8 cellular contexts compared by ENCODE assay signal in the genomic region with DNA sequence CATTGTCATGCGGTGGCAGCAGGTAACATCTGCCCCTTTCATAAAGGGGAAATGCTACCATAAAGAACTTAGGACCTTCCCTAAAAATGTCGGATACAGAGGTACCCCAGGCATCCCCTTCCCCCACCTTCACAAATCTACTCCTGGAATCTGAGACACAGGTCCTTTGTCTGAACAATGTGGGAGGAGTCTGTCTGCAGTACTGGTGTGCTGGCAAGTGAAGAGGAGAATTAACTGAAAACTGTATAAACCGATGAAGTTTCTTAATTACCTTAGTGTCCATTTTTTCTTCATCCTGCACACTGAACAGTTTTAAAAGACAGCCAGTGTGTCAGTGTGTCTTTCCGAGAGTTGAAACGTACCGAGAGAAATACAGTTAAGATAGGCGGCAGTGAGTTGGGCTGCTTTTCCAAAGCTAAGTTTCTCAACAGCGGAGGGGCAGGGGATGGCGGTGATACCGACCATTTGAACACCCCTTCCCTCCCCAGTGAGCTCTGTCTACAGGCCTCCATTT. TPM values are rescaled to one million over a fixed set of nuclear protein-coding genes. Genes with fewer than 3 reads are reported as not detected.
A peak's percentile ranks its signal among the peaks of the same experiment; 100 is the strongest.
DNase-seq lines count a peak whose midpoint lies in the region; ATAC-seq and TF ChIP-seq lines count a peak whose summit lies in the region.

No MANE protein-coding gene starts in this region.

- peak overlapping the region; percentile 84 to 91 (median 87) for H3K4me3 Mint-ChIP-seq in brain

- H3K4me1 ChIP-seq in SJSA1 (replicated peaks) = peaks cover 21% of the 10 kb centered on the region

- H3K4me1 Mint-ChIP-seq in brain = peaks cover 47% of the 10 kb centered on the region

- peak overlapping the region; percentile 62; the same call in 1 of the 2 replicates for H3K27ac ChIP-seq in SJSA1

- H3K27me3 Mint-ChIP-seq in brain = peaks cover 12% of the 10 kb centered on the region

- H3K36me3 Mint-ChIP-seq in brain = peaks cover 32% of the 10 kb centered on the region

- H3K9me3 Mint-ChIP-seq in brain = peaks cover 0 to 8% (median 2%) of the 10 kb centered on the region in 5 experiments

- H3K9me3 ChIP-seq in SJSA1 (replicated peaks) = 0 out of 2 replicates have a peak, but pooled peaks cover 3% of the 10 kb centered on the region

- TF ChIP-seq CTCF in brain (conservative IDR thresholded peaks at IDR 0.05) (no peak), kidney epithelial cell (IDR thresholded peaks at IDR 0.05; ENCODE audit: insufficient read depth, low read length, poor library complexity, severe bottlenecking) (no peak)

- ATAC-seq in HG03520 (IDR thresholded peaks at IDR 0.05; ENCODE audit: unreplicated experiment) = no peak
- no peak for ATAC-seq in HG02852 (IDR thresholded peaks at IDR 0.05; ENCODE audit: unreplicated experiment)

- DNase-seq in NAMALWA (ENCODE audit: low spot score) (peak; percentile 83), SJSA1 (ENCODE audit: low read depth in 1 of 2, low spot score in 2 of 2) (peak in 1 of 2 experiments; percentile 50), kidney epithelial cell (ENCODE audit: low read depth) (peak; percentile 54)
- peak; percentile 10 for DNase-seq in stimulated activated CD4-positive, alpha-beta T cell treated with anti-CD3 and anti-CD28 coated beads, Interleukin-2, amount 100 ng/mL, for 4 hours (ENCODE audit: low read depth)

- H3K27ac Mint-ChIP-seq in brain = peak overlapping the region; percentile 81 to 99 (median 99)

- H3K27me3 ChIP-seq in SJSA1 (replicated peaks) (no peaks in the 10 kb centered on the region), kidney epithelial cell (ENCODE audit: control insufficient read depth, insufficient read depth, low read length) (no peaks in the 10 kb centered on the region)

- H3K36me3 ChIP-seq in SJSA1 (peaks cover 22% of the 10 kb centered on the region), kidney epithelial cell (ENCODE audit: control insufficient read depth, insufficient read depth, low read length) (no peaks in the 10 kb centered on the region)

- peak overlapping the region; percentile 88 for H3K4me3 ChIP-seq in GM08714 (ENCODE audit: low read length)
- peak overlapping the region; percentile 91 for H3K4me3 ChIP-seq in SJSA1
- H3K4me3 ChIP-seq in kidney epithelial cell (ENCODE audit: low read depth, low read length) = peak overlapping the region; percentile 99

RNA-seq across cellular contexts. Expression of gene MEX3C, which starts 1.8 kb away (rescaled TPM):
- 34.9 and 44.2 TPM in 2 replicates for total RNA-seq in SJSA1 (2014; rRNA removed; shearing (Covaris generic))
- polyA plus RNA-seq in brain (ENCODE audit: insufficient read depth, low read depth, low replicate concordance) = 30.5 TPM
- 60.1 and 64.7 TPM in 2 replicates for total RNA-seq in kidney epithelial cell
